Comparison of ENCODE assay signal across 1 cellular context in the genomic region with DNA sequence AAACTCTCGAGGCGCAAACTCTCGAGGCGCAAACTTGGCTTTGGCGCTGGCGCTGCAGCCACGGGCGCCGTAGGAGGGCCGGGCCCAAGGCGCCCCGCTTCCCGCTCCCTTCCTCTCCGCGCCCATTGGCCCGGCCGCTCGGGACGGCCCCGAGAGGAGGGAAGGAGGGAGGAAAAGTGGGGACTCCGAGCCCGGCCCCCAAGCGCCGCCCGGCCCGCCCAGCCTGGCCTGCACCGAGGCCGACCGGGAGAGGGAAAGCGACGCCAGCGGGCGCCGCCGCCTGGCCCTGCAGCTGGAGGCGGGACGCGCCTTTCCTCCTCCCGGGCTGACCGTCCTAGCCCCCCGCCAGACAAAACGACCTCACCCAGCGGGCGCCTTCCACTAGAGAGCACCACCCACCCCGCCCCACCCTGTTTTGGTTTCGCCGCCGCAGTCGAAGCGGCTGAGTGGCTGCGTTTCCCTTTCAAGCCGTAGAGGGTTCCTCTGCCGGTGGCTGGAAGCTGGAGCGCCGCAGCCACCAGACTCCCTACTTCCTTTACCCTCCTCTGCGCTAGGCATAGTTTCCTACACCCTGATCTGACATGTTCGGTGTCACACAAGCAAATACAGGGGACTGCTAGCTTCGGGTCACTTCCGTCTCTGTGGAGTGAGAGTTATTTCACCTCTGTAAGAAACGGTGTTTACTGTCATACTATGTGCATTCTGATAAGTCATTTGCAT.
TF ChIP-seq lines count a peak whose summit lies in the region.

A gene with protein sequence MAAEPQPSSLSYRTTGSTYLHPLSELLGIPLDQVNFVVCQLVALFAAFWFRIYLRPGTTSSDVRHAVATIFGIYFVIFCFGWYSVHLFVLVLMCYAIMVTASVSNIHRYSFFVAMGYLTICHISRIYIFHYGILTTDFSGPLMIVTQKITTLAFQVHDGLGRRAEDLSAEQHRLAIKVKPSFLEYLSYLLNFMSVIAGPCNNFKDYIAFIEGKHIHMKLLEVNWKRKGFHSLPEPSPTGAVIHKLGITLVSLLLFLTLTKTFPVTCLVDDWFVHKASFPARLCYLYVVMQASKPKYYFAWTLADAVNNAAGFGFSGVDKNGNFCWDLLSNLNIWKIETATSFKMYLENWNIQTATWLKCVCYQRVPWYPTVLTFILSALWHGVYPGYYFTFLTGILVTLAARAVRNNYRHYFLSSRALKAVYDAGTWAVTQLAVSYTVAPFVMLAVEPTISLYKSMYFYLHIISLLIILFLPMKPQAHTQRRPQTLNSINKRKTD (minus strand): TSS at position 78 of the 720 bp plus-strand sequence. CDS start 235 bp downstream, outside the sequence.

TF ChIP-seq in HepG2, 621 proteins besides CTCF, POLR2A, EP300 and RAD21 (continued from another document and continues in another):
- 0 out of 2 replicates have a peak, but pooled peaks have one; percentile 29 for TF ChIP-seq SPEN (CRISPR knock-in tag; IDR thresholded peaks at IDR 0.05; ENCODE audit: low read depth)
- TF ChIP-seq AKAP8 (CRISPR knock-in tag; IDR thresholded peaks at IDR 0.05): peak; percentile 89; the same call in 1 of the 2 replicates
- no peak for TF ChIP-seq ATF1 (CRISPR knock-in tag; IDR thresholded peaks at IDR 0.05)
- TF ChIP-seq, protein P1, sequence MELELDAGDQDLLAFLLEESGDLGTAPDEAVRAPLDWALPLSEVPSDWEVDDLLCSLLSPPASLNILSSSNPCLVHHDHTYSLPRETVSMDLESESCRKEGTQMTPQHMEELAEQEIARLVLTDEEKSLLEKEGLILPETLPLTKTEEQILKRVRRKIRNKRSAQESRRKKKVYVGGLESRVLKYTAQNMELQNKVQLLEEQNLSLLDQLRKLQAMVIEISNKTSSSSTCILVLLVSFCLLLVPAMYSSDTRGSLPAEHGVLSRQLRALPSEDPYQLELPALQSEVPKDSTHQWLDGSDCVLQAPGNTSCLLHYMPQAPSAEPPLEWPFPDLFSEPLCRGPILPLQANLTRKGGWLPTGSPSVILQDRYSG (CRISPR knock-in tag; IDR thresholded peaks at IDR 0.05): no peak
- TF ChIP-seq ZBTB42 (CRISPR knock-in tag; IDR thresholded peaks at IDR 0.05): peak; percentile 42; the same call in 1 of the 2 replicates
- TF ChIP-seq ZNF274 (CRISPR knock-in tag; IDR thresholded peaks at IDR 0.05): 0 out of 2 replicates have a peak, but pooled peaks have one; percentile 60
- TF ChIP-seq, protein P2, sequence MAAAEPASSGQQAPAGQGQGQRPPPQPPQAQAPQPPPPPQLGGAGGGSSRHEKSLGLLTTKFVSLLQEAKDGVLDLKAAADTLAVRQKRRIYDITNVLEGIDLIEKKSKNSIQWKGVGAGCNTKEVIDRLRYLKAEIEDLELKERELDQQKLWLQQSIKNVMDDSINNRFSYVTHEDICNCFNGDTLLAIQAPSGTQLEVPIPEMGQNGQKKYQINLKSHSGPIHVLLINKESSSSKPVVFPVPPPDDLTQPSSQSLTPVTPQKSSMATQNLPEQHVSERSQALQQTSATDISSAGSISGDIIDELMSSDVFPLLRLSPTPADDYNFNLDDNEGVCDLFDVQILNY (CRISPR knock-in tag; conservative IDR thresholded peaks at IDR 0.05): no peak
- TF ChIP-seq, protein P3, sequence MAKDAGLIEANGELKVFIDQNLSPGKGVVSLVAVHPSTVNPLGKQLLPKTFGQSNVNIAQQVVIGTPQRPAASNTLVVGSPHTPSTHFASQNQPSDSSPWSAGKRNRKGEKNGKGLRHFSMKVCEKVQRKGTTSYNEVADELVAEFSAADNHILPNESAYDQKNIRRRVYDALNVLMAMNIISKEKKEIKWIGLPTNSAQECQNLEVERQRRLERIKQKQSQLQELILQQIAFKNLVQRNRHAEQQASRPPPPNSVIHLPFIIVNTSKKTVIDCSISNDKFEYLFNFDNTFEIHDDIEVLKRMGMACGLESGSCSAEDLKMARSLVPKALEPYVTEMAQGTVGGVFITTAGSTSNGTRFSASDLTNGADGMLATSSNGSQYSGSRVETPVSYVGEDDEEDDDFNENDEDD (CRISPR knock-in tag; IDR thresholded peaks at IDR 0.05; ENCODE audit: borderline replicate concordance): peak; percentile 39; the same call in 1 of the 2 replicates
- no peak for TF ChIP-seq NCOA2 (CRISPR knock-in tag; IDR thresholded peaks at IDR 0.05)
- peak; percentile 68; the same call in 1 of the 2 replicates for TF ChIP-seq ZNF776 (CRISPR knock-in tag; IDR thresholded peaks at IDR 0.05)
- TF ChIP-seq ZNF782 (CRISPR knock-in tag; IDR thresholded peaks at IDR 0.05; ENCODE audit: borderline replicate concordance): no peak
- TF ChIP-seq TOE1 (CRISPR knock-in tag; IDR thresholded peaks at IDR 0.05): no peak
- TF ChIP-seq SMARCC2 (IDR thresholded peaks at IDR 0.05): no peak
- no peak for TF ChIP-seq NFIC (IDR thresholded peaks at IDR 0.05; ENCODE audit: low read length)
- no peak for TF ChIP-seq ZNF33B (CRISPR knock-in tag; IDR thresholded peaks at IDR 0.05)
- TF ChIP-seq, protein P4, sequence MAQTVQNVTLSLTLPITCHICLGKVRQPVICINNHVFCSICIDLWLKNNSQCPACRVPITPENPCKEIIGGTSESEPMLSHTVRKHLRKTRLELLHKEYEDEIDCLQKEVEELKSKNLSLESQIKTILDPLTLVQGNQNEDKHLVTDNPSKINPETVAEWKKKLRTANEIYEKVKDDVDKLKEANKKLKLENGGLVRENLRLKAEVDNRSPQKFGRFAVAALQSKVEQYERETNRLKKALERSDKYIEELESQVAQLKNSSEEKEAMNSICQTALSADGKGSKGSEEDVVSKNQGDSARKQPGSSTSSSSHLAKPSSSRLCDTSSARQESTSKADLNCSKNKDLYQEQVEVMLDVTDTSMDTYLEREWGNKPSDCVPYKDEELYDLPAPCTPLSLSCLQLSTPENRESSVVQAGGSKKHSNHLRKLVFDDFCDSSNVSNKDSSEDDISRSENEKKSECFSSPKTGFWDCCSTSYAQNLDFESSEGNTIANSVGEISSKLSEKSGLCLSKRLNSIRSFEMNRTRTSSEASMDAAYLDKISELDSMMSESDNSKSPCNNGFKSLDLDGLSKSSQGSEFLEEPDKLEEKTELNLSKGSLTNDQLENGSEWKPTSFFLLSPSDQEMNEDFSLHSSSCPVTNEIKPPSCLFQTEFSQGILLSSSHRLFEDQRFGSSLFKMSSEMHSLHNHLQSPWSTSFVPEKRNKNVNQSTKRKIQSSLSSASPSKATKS (CRISPR knock-in tag; IDR thresholded peaks at IDR 0.05): no peak
- TF ChIP-seq IKZF1 (IDR thresholded peaks at IDR 0.05): no peak
- TF ChIP-seq THAP11 (CRISPR knock-in tag; IDR thresholded peaks at IDR 0.05): no peak
- TF ChIP-seq, protein P5, sequence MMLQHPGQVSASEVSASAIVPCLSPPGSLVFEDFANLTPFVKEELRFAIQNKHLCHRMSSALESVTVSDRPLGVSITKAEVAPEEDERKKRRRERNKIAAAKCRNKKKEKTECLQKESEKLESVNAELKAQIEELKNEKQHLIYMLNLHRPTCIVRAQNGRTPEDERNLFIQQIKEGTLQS (CRISPR knock-in tag; IDR thresholded peaks at IDR 0.05): no peak
- TF ChIP-seq ZNF207 (IDR thresholded peaks at IDR 0.05; ENCODE audit: borderline replicate concordance): no peak
- TF ChIP-seq, protein P6, sequence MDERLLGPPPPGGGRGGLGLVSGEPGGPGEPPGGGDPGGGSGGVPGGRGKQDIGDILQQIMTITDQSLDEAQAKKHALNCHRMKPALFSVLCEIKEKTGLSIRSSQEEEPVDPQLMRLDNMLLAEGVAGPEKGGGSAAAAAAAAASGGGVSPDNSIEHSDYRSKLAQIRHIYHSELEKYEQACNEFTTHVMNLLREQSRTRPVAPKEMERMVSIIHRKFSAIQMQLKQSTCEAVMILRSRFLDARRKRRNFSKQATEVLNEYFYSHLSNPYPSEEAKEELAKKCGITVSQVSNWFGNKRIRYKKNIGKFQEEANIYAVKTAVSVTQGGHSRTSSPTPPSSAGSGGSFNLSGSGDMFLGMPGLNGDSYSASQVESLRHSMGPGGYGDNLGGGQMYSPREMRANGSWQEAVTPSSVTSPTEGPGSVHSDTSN (CRISPR knock-in tag; IDR thresholded peaks at IDR 0.05): no peak
- TF ChIP-seq CREM (IDR thresholded peaks at IDR 0.05): no peak
- no peak for TF ChIP-seq CREM (CRISPR knock-in tag; IDR thresholded peaks at IDR 0.05)
- peak; percentile 68; the same call in 1 of the 2 replicates for TF ChIP-seq CAMTA2 (CRISPR knock-in tag; IDR thresholded peaks at IDR 0.05; ENCODE audit: borderline replicate concordance)
- TF ChIP-seq ZFP41 (CRISPR knock-in tag; IDR thresholded peaks at IDR 0.05; ENCODE audit: borderline replicate concordance): no peak
- no peak for TF ChIP-seq MYC (CRISPR knock-in tag; IDR thresholded peaks at IDR 0.05; ENCODE audit: borderline replicate concordance)
- no peak for TF ChIP-seq SIX1 (CRISPR knock-in tag; IDR thresholded peaks at IDR 0.05; ENCODE audit: borderline replicate concordance)
- TF ChIP-seq, protein P7, sequence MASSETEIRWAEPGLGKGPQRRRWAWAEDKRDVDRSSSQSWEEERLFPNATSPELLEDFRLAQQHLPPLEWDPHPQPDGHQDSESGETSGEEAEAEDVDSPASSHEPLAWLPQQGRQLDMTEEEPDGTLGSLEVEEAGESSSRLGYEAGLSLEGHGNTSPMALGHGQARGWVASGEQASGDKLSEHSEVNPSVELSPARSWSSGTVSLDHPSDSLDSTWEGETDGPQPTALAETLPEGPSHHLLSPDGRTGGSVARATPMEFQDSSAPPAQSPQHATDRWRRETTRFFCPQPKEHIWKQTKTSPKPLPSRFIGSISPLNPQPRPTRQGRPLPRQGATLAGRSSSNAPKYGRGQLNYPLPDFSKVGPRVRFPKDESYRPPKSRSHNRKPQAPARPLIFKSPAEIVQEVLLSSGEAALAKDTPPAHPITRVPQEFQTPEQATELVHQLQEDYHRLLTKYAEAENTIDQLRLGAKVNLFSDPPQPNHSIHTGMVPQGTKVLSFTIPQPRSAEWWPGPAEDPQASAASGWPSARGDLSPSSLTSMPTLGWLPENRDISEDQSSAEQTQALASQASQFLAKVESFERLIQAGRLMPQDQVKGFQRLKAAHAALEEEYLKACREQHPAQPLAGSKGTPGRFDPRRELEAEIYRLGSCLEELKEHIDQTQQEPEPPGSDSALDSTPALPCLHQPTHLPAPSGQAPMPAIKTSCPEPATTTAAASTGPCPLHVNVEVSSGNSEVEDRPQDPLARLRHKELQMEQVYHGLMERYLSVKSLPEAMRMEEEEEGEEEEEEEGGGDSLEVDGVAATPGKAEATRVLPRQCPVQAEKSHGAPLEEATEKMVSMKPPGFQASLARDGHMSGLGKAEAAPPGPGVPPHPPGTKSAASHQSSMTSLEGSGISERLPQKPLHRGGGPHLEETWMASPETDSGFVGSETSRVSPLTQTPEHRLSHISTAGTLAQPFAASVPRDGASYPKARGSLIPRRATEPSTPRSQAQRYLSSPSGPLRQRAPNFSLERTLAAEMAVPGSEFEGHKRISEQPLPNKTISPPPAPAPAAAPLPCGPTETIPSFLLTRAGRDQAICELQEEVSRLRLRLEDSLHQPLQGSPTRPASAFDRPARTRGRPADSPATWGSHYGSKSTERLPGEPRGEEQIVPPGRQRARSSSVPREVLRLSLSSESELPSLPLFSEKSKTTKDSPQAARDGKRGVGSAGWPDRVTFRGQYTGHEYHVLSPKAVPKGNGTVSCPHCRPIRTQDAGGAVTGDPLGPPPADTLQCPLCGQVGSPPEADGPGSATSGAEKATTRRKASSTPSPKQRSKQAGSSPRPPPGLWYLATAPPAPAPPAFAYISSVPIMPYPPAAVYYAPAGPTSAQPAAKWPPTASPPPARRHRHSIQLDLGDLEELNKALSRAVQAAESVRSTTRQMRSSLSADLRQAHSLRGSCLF (CRISPR knock-in tag; IDR thresholded peaks at IDR 0.05; ENCODE audit: borderline replicate concordance): no peak
- no peak for TF ChIP-seq HMG20A (CRISPR knock-in tag; IDR thresholded peaks at IDR 0.05; ENCODE audit: borderline replicate concordance)
- TF ChIP-seq, protein P8, sequence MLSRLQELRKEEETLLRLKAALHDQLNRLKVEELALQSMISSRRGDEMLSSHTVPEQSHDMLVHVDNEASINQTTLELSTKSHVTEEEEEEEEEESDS (CRISPR knock-in tag; IDR thresholded peaks at IDR 0.05; ENCODE audit: borderline replicate concordance): no peak
- TF ChIP-seq, protein P9, sequence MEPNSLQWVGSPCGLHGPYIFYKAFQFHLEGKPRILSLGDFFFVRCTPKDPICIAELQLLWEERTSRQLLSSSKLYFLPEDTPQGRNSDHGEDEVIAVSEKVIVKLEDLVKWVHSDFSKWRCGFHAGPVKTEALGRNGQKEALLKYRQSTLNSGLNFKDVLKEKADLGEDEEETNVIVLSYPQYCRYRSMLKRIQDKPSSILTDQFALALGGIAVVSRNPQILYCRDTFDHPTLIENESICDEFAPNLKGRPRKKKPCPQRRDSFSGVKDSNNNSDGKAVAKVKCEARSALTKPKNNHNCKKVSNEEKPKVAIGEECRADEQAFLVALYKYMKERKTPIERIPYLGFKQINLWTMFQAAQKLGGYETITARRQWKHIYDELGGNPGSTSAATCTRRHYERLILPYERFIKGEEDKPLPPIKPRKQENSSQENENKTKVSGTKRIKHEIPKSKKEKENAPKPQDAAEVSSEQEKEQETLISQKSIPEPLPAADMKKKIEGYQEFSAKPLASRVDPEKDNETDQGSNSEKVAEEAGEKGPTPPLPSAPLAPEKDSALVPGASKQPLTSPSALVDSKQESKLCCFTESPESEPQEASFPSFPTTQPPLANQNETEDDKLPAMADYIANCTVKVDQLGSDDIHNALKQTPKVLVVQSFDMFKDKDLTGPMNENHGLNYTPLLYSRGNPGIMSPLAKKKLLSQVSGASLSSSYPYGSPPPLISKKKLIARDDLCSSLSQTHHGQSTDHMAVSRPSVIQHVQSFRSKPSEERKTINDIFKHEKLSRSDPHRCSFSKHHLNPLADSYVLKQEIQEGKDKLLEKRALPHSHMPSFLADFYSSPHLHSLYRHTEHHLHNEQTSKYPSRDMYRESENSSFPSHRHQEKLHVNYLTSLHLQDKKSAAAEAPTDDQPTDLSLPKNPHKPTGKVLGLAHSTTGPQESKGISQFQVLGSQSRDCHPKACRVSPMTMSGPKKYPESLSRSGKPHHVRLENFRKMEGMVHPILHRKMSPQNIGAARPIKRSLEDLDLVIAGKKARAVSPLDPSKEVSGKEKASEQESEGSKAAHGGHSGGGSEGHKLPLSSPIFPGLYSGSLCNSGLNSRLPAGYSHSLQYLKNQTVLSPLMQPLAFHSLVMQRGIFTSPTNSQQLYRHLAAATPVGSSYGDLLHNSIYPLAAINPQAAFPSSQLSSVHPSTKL (CRISPR knock-in tag; IDR thresholded peaks at IDR 0.05): no peak
- TF ChIP-seq, protein P10, sequence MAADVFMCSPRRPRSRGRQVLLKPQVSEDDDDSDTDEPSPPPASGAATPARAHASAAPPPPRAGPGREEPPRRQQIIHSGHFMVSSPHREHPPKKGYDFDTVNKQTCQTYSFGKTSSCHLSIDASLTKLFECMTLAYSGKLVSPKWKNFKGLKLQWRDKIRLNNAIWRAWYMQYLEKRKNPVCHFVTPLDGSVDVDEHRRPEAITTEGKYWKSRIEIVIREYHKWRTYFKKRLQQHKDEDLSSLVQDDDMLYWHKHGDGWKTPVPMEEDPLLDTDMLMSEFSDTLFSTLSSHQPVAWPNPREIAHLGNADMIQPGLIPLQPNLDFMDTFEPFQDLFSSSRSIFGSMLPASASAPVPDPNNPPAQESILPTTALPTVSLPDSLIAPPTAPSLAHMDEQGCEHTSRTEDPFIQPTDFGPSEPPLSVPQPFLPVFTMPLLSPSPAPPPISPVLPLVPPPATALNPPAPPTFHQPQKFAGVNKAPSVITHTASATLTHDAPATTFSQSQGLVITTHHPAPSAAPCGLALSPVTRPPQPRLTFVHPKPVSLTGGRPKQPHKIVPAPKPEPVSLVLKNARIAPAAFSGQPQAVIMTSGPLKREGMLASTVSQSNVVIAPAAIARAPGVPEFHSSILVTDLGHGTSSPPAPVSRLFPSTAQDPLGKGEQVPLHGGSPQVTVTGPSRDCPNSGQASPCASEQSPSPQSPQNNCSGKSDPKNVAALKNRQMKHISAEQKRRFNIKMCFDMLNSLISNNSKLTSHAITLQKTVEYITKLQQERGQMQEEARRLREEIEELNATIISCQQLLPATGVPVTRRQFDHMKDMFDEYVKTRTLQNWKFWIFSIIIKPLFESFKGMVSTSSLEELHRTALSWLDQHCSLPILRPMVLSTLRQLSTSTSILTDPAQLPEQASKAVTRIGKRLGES (CRISPR knock-in tag; IDR thresholded peaks at IDR 0.05; ENCODE audit: borderline replicate concordance): no peak
